Comparison of ENCODE assay signal across 22 cellular contexts in genomic region chr10:45416603-45417002, GRCh38. TPM values are rescaled to one million over a fixed set of nuclear protein-coding genes. Genes with fewer than 3 reads are reported as not detected.
"Had no signal": no experiment of that assay in that cellular context is flagged by ENCODE, and none has a peak within 500 bp of the region (broad histone marks: within the 10 kb centered on the region; RNA-seq: fewer than 3 reads in every experiment).

No MANE protein-coding gene starts in this region.

- H3K9me3 Mint-ChIP-seq: activated naive CD4-positive, alpha-beta T cell treated with anti-CD3 and anti-CD28 coated beads for 36 hours; activated T-cell treated with anti-CD3 and anti-CD28 coated beads, Interleukin-2, amount 50 U/mL, for 4 hours; stimulated activated naive CD8-positive, alpha-beta T cell treated with anti-CD3 and anti-CD28 coated beads, Interleukin-15, amount 100 ng/mL, for 72 hours had no signal

- H3K27me3 ChIP-seq: brain microvascular endothelial cell, ovary had no signal

- H3K4me2 ChIP-seq: neural progenitor cell, SK-N-SH had no signal

- H3K27ac ChIP-seq: brain microvascular endothelial cell, foreskin keratinocyte, neural progenitor cell, ovary, psoas muscle, WERI-Rb-1 had no signal

- H3K4me3 ChIP-seq: neural progenitor cell, ovary, psoas muscle had no signal

- H3K4me1 ChIP-seq: foreskin keratinocyte had no signal

- H3K9me3 ChIP-seq: ovary, psoas muscle, SK-N-SH had no signal

- H3K9ac ChIP-seq: neural progenitor cell, SK-N-SH had no signal

- H3K4me3 Mint-ChIP-seq: activated CD4-positive, alpha-beta memory T cell treated with anti-CD3 and anti-CD28 coated beads, Interleukin-2, amount 10 ng/mL, durations not matched to agents 7 days and 5 days; activated CD4-positive, alpha-beta T cell treated with anti-CD3 and anti-CD28 coated beads for 36 hours; activated naive CD4-positive, alpha-beta T cell treated with anti-CD3 and anti-CD28 coated beads for 36 hours; activated T-cell treated with anti-CD3 and anti-CD28 coated beads, Interleukin-2, amount 50 U/mL, for 4 hours; endodermal cell; neural progenitor cell; stimulated activated naive CD8-positive, alpha-beta T cell treated with anti-CD3 and anti-CD28 coated beads, Interleukin-15, amount 100 ng/mL, for 72 hours had no signal

- H3K27ac Mint-ChIP-seq: activated CD4-positive, alpha-beta memory T cell treated with anti-CD3 and anti-CD28 coated beads, Interleukin-2, amount 10 ng/mL, durations not matched to agents 7 days and 5 days; activated CD4-positive, alpha-beta T cell treated with anti-CD3 and anti-CD28 coated beads for 36 hours; activated naive CD4-positive, alpha-beta T cell treated with anti-CD3 and anti-CD28 coated beads for 36 hours; endodermal cell; neural progenitor cell; stimulated activated naive CD8-positive, alpha-beta T cell treated with anti-CD3 and anti-CD28 coated beads, Interleukin-15, amount 100 ng/mL, for 72 hours had no signal

- H3K36me3 Mint-ChIP-seq: neural progenitor cell had no signal

- ATAC-seq: activated CD4-positive, alpha-beta T cell treated with anti-CD3 and anti-CD28 coated beads for 36 hours; activated T-cell treated with anti-CD3 and anti-CD28 coated beads, Interleukin-2, amount 50 U/mL, for 4 hours; foreskin keratinocyte; left lobe of liver; psoas muscle; right cardiac atrium; stimulated activated naive CD8-positive, alpha-beta T cell treated with anti-CD3 and anti-CD28 coated beads, Interleukin-15, amount 100 ng/mL, for 72 hours had no signal

- H3K27me3 Mint-ChIP-seq: stimulated activated naive CD8-positive, alpha-beta T cell treated with anti-CD3 and anti-CD28 coated beads, Interleukin-15, amount 100 ng/mL, for 72 hours had no signal

- H3K36me3 ChIP-seq: brain microvascular endothelial cell, neural progenitor cell, ovary had no signal

- H2AFZ ChIP-seq: neural progenitor cell had no signal

- DNase-seq: activated CD4-positive, alpha-beta memory T cell treated with anti-CD3 and anti-CD28 coated beads, Interleukin-2, amount 10 ng/mL, durations not matched to agents 7 days and 5 days; activated CD4-positive, alpha-beta T cell treated with anti-CD3 and anti-CD28 coated beads for 36 hours; activated naive CD4-positive, alpha-beta T cell treated with anti-CD3 and anti-CD28 coated beads for 36 hours; activated T-cell treated with anti-CD3 and anti-CD28 coated beads, Interleukin-2, amount 50 U/mL, for 4 hours; aorta; brain microvascular endothelial cell; central memory CD4-positive, alpha-beta T cell; endodermal cell; foreskin keratinocyte; hypothalamus; ovary; psoas muscle; right cardiac atrium; SK-N-SH; stimulated activated CD4-positive, alpha-beta T cell treated with anti-CD3 and anti-CD28 coated beads, Interleukin-2, amount 100 ng/mL, for 24 hours; stimulated activated naive CD8-positive, alpha-beta T cell treated with anti-CD3 and anti-CD28 coated beads, Interleukin-15, amount 100 ng/mL, for 72 hours; trophoblast cell had no signal

RNA-seq across cellular contexts. Expression of gene ALOX5, which starts 42.6 kb away (rescaled TPM):
- total RNA-seq: fibroblast of lung, foreskin keratinocyte, lung microvascular endothelial cell had no signal
